21 cellular contexts compared by ENCODE assay signal in the genomic region with DNA sequence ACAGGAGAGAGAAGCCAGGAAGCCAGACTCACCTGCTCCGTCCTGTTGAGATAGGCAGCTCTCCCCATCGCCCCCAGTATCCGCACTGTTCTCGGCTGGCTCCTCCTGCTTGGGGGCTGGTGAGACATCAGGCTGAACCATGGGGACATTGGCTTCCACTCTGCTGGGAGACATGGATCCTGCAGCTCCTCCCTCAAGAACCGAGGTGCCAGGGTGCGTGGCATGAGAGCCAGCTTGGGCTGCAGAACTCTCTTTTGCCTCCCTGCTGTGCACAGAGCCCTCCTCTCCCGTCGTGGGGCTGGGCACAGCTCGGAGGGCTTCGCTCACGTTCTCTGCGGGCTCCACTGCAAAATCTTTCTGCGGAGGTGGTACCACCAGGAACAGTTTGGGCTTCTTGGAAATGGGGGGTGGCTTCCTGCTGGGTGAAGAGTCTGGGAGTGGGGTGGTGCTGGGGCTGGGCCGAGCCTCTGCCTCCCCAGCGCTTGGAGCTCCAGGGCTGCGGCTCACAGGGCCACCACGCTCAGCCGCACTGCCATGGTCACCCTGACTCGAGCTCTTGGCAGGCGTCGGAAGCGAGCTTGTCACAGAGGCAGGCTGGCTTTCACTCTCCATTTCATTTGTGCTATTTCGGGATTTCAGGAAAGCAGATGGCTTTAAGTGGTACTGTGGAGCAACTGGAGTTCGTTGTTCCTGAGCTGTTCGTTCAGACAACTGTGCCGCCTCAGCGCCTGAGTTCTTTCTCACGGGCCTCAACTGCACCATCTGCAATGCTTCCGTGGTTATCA. TPM values are rescaled to one million over a fixed set of nuclear protein-coding genes. Genes with fewer than 3 reads are reported as not detected.
A peak's percentile ranks its signal among the peaks of the same experiment; 100 is the strongest.
DNase-seq lines count a peak whose midpoint lies in the region; ATAC-seq and TF ChIP-seq lines count a peak whose summit lies in the region.
"Had no signal": no experiment of that assay in that cellular context is flagged by ENCODE, and none has a peak within 500 bp of the region (broad histone marks: within the 10 kb centered on the region; RNA-seq: fewer than 3 reads in every experiment).

No MANE protein-coding gene starts in this region.

- no peaks in the 10 kb centered on the region for H3K36me3 ChIP-seq in cardiac muscle cell
- H3K36me3 ChIP-seq: ascending aorta had no signal

- H3K9me3 ChIP-seq in cardiac muscle cell (ENCODE audit: low read depth) = no peaks in the 10 kb centered on the region
- H3K9me3 ChIP-seq: ascending aorta, lower lobe of right lung, tibial artery had no signal

- TF ChIP-seq CTCF in cardiac muscle cell (IDR thresholded peaks at IDR 0.05; ENCODE audit: low read depth, low read length) = no peak

- no peak for DNase-seq in stimulated activated naive CD8-positive, alpha-beta T cell treated with anti-CD3 and anti-CD28 coated beads, Interleukin-15, amount 100 ng/mL, for 72 hours
- no peak for DNase-seq in stimulated activated naive CD8-positive, alpha-beta T cell treated with anti-CD3 and anti-CD28 coated beads, Interleukin-15, Interleukin-2, amounts not matched to agents 100 U/mL and 50 U/mL, for 24 hours
- DNase-seq in cardiac muscle cell (ENCODE audit: low read depth in 1 of 2, low spot score in 1 of 2) (peak in 1 of 2 donors; percentile 64), middle frontal gyrus (ENCODE audit: extremely low spot score, low spot score) (peak; percentile 46), epidermal melanocyte (ENCODE audit: insufficient read length, low spot score) (no peak)
- no peak for DNase-seq in activated T-cell treated with anti-CD3 and anti-CD28 coated beads, Interleukin-2, amount 50 U/mL, for 72 hours
- DNase-seq: activated CD4-positive, CD25-positive, alpha-beta regulatory T cell; CD8-positive, alpha-beta memory T cell; lower lobe of right lung; NCI-H526 treated with DMSO at 0.1 percent for 48 hours; RPMI8226; stimulated activated CD4-positive, alpha-beta T cell treated with anti-CD3 and anti-CD28 coated beads, Interleukin-2, amount 100 ng/mL, for 48 hours; tibial artery had no signal

- H3K27me3 Mint-ChIP-seq in stimulated activated naive CD8-positive, alpha-beta T cell treated with anti-CD3 and anti-CD28 coated beads, Interleukin-15, amount 100 ng/mL, for 72 hours = peaks cover 14% of the 10 kb centered on the region
- no peaks in the 10 kb centered on the region for H3K27me3 Mint-ChIP-seq in activated T-cell treated with anti-CD3 and anti-CD28 coated beads, Interleukin-2, amount 50 U/mL, for 72 hours (ENCODE audit: low read depth)

- no peaks in the 10 kb centered on the region for H3K9me3 Mint-ChIP-seq in stimulated activated naive CD8-positive, alpha-beta T cell treated with anti-CD3 and anti-CD28 coated beads, Interleukin-15, amount 100 ng/mL, for 72 hours
- H3K9me3 Mint-ChIP-seq in activated T-cell treated with anti-CD3 and anti-CD28 coated beads, Interleukin-2, amount 50 U/mL, for 72 hours = no peaks in the 10 kb centered on the region
- H3K9me3 Mint-ChIP-seq: activated T-helper 2 cell treated with anti-CD3 and anti-CD28 coated beads, Interferon-gamma antibody, Interleukin-2, Interleukin-4, amounts not matched to agents 10 μg/mL and 5 μg/mL and 100 μg/mL, durations not matched to agents 14 hours and 24 hours and 36 hours; CD8-positive, alpha-beta memory T cell; neural crest cell had no signal

- H3K27ac ChIP-seq in cardiac muscle cell = peak overlapping the region; percentile 77
- H3K27ac ChIP-seq: ascending aorta, lower lobe of right lung, tibial artery had no signal

- H3K27me3 ChIP-seq in cardiac muscle cell = no peaks in the 10 kb centered on the region
- H3K27me3 ChIP-seq: ascending aorta, tibial artery had no signal

- H3K4me3 Mint-ChIP-seq in stimulated activated naive CD8-positive, alpha-beta T cell treated with anti-CD3 and anti-CD28 coated beads, Interleukin-15, amount 100 ng/mL, for 72 hours = no peak overlapping the region
- no peak overlapping the region for H3K4me3 Mint-ChIP-seq in activated T-cell treated with anti-CD3 and anti-CD28 coated beads, Interleukin-2, amount 50 U/mL, for 72 hours
- H3K4me3 Mint-ChIP-seq: CD8-positive, alpha-beta memory T cell; neural crest cell had no signal

- peak overlapping the region in 1 of 2 donors; percentile 29 for H3K27ac Mint-ChIP-seq in stimulated activated naive CD8-positive, alpha-beta T cell treated with anti-CD3 and anti-CD28 coated beads, Interleukin-15, amount 100 ng/mL, for 72 hours
- no peak overlapping the region for H3K27ac Mint-ChIP-seq in activated T-cell treated with anti-CD3 and anti-CD28 coated beads, Interleukin-2, amount 50 U/mL, for 72 hours
- H3K27ac Mint-ChIP-seq: activated T-helper 2 cell treated with anti-CD3 and anti-CD28 coated beads, Interferon-gamma antibody, Interleukin-2, Interleukin-4, amounts not matched to agents 10 μg/mL and 5 μg/mL and 100 μg/mL, durations not matched to agents 14 hours and 24 hours and 36 hours had no signal

- peaks cover 21% of the 10 kb centered on the region for H3K4me1 ChIP-seq in cardiac muscle cell (ENCODE audit: low read depth)
- H3K4me1 ChIP-seq: ascending aorta, tibial artery had no signal

- H3K4me3 ChIP-seq in cardiac muscle cell = no peak overlapping the region
- H3K4me3 ChIP-seq: ascending aorta, lower lobe of right lung, tibial artery had no signal

- peaks cover 5% of the 10 kb centered on the region for H3K4me1 Mint-ChIP-seq in stimulated activated naive CD8-positive, alpha-beta T cell treated with anti-CD3 and anti-CD28 coated beads, Interleukin-15, amount 100 ng/mL, for 72 hours
- H3K4me1 Mint-ChIP-seq in activated T-cell treated with anti-CD3 and anti-CD28 coated beads, Interleukin-2, amount 50 U/mL, for 72 hours (ENCODE audit: low read depth) = no peaks in the 10 kb centered on the region

- peak; percentile 27 for ATAC-seq in stimulated activated naive CD8-positive, alpha-beta T cell treated with anti-CD3 and anti-CD28 coated beads, Interleukin-15, amount 100 ng/mL, for 72 hours
- no peak for ATAC-seq in stimulated activated naive CD8-positive, alpha-beta T cell treated with anti-CD3 and anti-CD28 coated beads, Interleukin-15, Interleukin-2, amounts not matched to agents 100 U/mL and 50 U/mL, for 24 hours
- ATAC-seq in HG02642 (IDR thresholded peaks at IDR 0.05; ENCODE audit: poor library complexity, unreplicated experiment) (no peak), GM19395 (IDR thresholded peaks at IDR 0.05; ENCODE audit: unreplicated experiment) (no peak)
- ATAC-seq in activated T-cell treated with anti-CD3 and anti-CD28 coated beads, Interleukin-2, amount 50 U/mL, for 72 hours (replicated peaks in 1 of 2) = no peak

- H3K36me3 Mint-ChIP-seq in activated T-cell treated with anti-CD3 and anti-CD28 coated beads, Interleukin-2, amount 50 U/mL, for 72 hours (ENCODE audit: insufficient read depth in 2 of 2) = no peaks in the 10 kb centered on the region
- H3K36me3 Mint-ChIP-seq: CD8-positive, alpha-beta memory T cell had no signal

RNA-seq across cellular contexts. Expression of gene HEBP2, which starts 26.5 kb away (rescaled TPM):
- total RNA-seq in cardiac muscle cell = 55.9 and 62.2 TPM in 2 replicates
- 97.1 and 109 TPM in 2 replicates for polyA plus RNA-seq in cardiac muscle cell
- total RNA-seq in activated T-cell treated with anti-CD3 and anti-CD28 coated beads, Interleukin-2, amount 50 U/mL, for 72 hours = 10 to 100 TPM; 36.5 to 41.1 TPM

RNA-seq across cellular contexts. Expression of gene SMIM28, which starts 52.8 kb away (rescaled TPM):
- total RNA-seq in cardiac muscle cell = not detected in 2 replicates
- polyA plus RNA-seq in cardiac muscle cell = not detected in 2 replicates
- not detected for total RNA-seq in activated T-cell treated with anti-CD3 and anti-CD28 coated beads, Interleukin-2, amount 50 U/mL, for 72 hours
- total RNA-seq: activated CD8-positive, alpha-beta memory T cell treated with anti-CD3 and anti-CD28 coated beads for 36 hours; activated T-helper 2 cell treated with anti-CD3 and anti-CD28 coated beads, Interferon-gamma antibody, Interleukin-2, Interleukin-4, amounts not matched to agents 10 μg/mL and 5 μg/mL and 100 μg/mL, durations not matched to agents 14 hours and 24 hours and 36 hours; ascending aorta; CD8-positive, alpha-beta memory T cell; H4; lower lobe of right lung; neural crest cell; T-helper 1 cell treated with Interleukin-12 subunit alpha and Interleukin-12 subunit beta and Interleukin-4 antibody, amounts not matched to agents 30 ng/mL and 1 ng/mL, for 36 hours had no signal
- polyA plus RNA-seq: CD8-positive, alpha-beta memory T cell had no signal
